ENCODE assay signal across 7 cellular contexts in genomic region chr9:107158321-107158720, GRCh38.
DNase-seq lines count a peak whose midpoint lies in the region; TF ChIP-seq lines count a peak whose summit lies in the region.

No MANE protein-coding gene starts in this region.

- intact Hi-C loops in transverse colon (cut with DNase I; ENCODE audit: low total_unique reads): no loop called here

- H3K36me3 Mint-ChIP-seq in HFFc6 (ENCODE audit: low read depth): no peaks in the 10 kb centered on the region
- H3K36me3 Mint-ChIP-seq in T-helper 2 cell treated with Interferon-gamma antibody and Interleukin-4, amounts not matched to agents 5 μg/mL and 100 μg/mL, for 36 hours (ENCODE audit: low read depth): no peaks in the 10 kb centered on the region

- H3K4me1 ChIP-seq in NT2/D1 (ENCODE audit: insufficient read depth, insufficient read length) (peaks cover 3% of the 10 kb centered on the region), transverse colon (no peaks in the 10 kb centered on the region)

- no peak overlapping the region for H3K4me3 Mint-ChIP-seq in HFFc6
- no peak overlapping the region for H3K4me3 Mint-ChIP-seq in T-helper 2 cell treated with Interferon-gamma antibody and Interleukin-4, amounts not matched to agents 5 μg/mL and 100 μg/mL, for 36 hours

- in situ Hi-C loops in transverse colon (cut with MboI; ENCODE audit: low pct_ligation_motif_present in 1 of 4, low pct_unique_long_range_greater_than_20kb in 1 of 4, low sequenced_read_pairs in 3 of 4): loop anchor here in 1 of 4 donors (25.0 kb wide), 2 partner anchors 296 to 521 kb away; partner anchors contain the start of gene ZNF462

- H3K9me3 ChIP-seq in NT2/D1 (ENCODE audit: insufficient read depth, low read length): no peaks in the 10 kb centered on the region; the same call in 1 of the 2 replicates
- H3K9me3 ChIP-seq in transverse colon: no peaks in the 10 kb centered on the region

- H3K27me3 Mint-ChIP-seq in HFFc6 (ENCODE audit: insufficient read depth): peaks cover 5% of the 10 kb centered on the region
- no peaks in the 10 kb centered on the region for H3K27me3 Mint-ChIP-seq in T-helper 2 cell treated with Interferon-gamma antibody and Interleukin-4, amounts not matched to agents 5 μg/mL and 100 μg/mL, for 36 hours (ENCODE audit: low read depth)

- no peaks in the 10 kb centered on the region for H3K36me3 ChIP-seq in NT2/D1 (ENCODE audit: insufficient read depth, insufficient read length, low read length)
- H3K36me3 ChIP-seq in transverse colon: no peaks in the 10 kb centered on the region

- H3K9me3 Mint-ChIP-seq in HFFc6: no peaks in the 10 kb centered on the region
- H3K9me3 Mint-ChIP-seq in T-helper 2 cell treated with Interferon-gamma antibody and Interleukin-4, amounts not matched to agents 5 μg/mL and 100 μg/mL, for 36 hours: no peaks in the 10 kb centered on the region

- peaks cover 7% of the 10 kb centered on the region for H3K4me1 Mint-ChIP-seq in HFFc6 (ENCODE audit: low read depth)
- H3K4me1 Mint-ChIP-seq in T-helper 2 cell treated with Interferon-gamma antibody and Interleukin-4, amounts not matched to agents 5 μg/mL and 100 μg/mL, for 36 hours (ENCODE audit: low read depth): no peaks in the 10 kb centered on the region

- 0 to 31% methylated on average over 1 to 2 of the region's 2 CpGs for WGBS in transverse colon (ENCODE audit: low coverage in 1 of 2), 2 donors

- H3K27ac ChIP-seq in transverse colon: no peak overlapping the region

- H3K27ac Mint-ChIP-seq in HFFc6: no peak overlapping the region
- no peak overlapping the region for H3K27ac Mint-ChIP-seq in T-helper 2 cell treated with Interferon-gamma antibody and Interleukin-4, amounts not matched to agents 5 μg/mL and 100 μg/mL, for 36 hours

- no peak for TF ChIP-seq POLR2A in transverse colon (IDR thresholded peaks at IDR 0.05)

- DNase-seq in HFFc6: peak; percentile 26
- DNase-seq in NT2/D1 (ENCODE audit: low read depth, low spot score): peak; percentile 52
- peak; percentile 17 for DNase-seq in glomerular visceral epithelial cell (ENCODE audit: extremely low spot score)
- no peak for DNase-seq in transverse colon
- no peak for DNase-seq in T-helper 2 cell treated with Interferon-gamma antibody and Interleukin-4, amounts not matched to agents 5 μg/mL and 100 μg/mL, for 36 hours (ENCODE audit: low spot score)
- DNase-seq in AML-193 (lab: John Stamatoyannopoulos, UW): no peak

- TF ChIP-seq EP300 in transverse colon (IDR thresholded peaks at IDR 0.05; ENCODE audit: low read depth): no peak

- no peak overlapping the region for H3K4me3 ChIP-seq in NT2/D1 (ENCODE audit: insufficient read length, low read depth)
- no peak overlapping the region for H3K4me3 ChIP-seq in transverse colon

- TF ChIP-seq CTCF in GM12872 (IDR thresholded peaks at IDR 0.05; ENCODE audit: insufficient read depth, low read depth, low read length): peak; percentile 68
- TF ChIP-seq CTCF in HFFc6 (IDR thresholded peaks at IDR 0.05): peak; percentile 68
- TF ChIP-seq CTCF in transverse colon (IDR thresholded peaks at IDR 0.05): peak in 3 of 5 experiments; percentile 17 to 22 (median 19)

- H3K9ac ChIP-seq in NT2/D1 (ENCODE audit: insufficient read length, low read depth): no peak overlapping the region

- H3K27me3 ChIP-seq in NT2/D1 (ENCODE audit: insufficient read depth, insufficient read length) (no peaks in the 10 kb centered on the region), transverse colon (no peaks in the 10 kb centered on the region)

Comparison
In these comparisons a context has a peak if more than half of its experiments do, and no peak if none do; other contexts are left out.
1. DNase-seq: peak in HFFc6 (single experiment), NT2/D1 (single experiment) and glomerular visceral epithelial cell (single experiment); none in transverse colon (single experiment), T-helper 2 cell treated with Interferon-gamma antibody and Interleukin-4, amounts not matched to agents 5 μg/mL and 100 μg/mL, for 36 hours (single experiment) and AML-193 (0 of 2).
2. Peak in every context shown above with its lines, with median percentiles within 50 percentile points of each other: CTCF ChIP-seq.